In the genomic region with DNA sequence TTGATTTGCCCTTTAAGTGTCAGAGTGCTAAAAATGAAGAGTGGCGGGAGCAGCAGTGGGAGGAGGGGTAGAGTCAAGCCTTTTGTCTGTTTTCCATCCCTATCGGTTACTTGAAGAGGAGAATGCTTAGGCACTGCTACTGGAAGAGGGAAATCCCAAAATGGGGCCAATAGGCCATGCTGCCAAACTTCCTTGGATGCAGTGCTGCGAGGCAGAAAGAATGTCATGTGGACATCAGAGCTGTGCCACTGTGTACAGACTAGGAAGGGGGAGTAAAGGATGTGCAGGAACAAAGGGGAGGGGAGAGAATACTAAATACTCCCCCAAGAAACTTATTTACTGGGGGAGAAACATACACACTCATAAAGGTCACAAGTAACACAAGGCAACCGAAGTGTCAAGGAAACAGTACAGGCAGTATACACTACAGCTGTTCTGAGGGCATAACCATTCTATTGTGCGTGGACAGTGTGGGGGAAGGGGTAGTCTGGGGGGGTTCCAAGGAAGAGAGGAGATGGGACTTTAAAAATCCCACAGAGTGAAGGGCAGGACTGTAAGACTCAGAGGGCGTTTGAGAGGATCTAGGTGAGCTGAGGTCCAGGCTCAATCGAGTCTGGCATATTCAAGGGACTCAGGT, we compare ENCODE assay signal across 22 cellular contexts.
"Had no signal": no experiment of that assay in that cellular context is flagged by ENCODE, and none has a peak within 500 bp of the region (broad histone marks: within the 10 kb centered on the region; RNA-seq: fewer than 3 reads in every experiment).

No MANE protein-coding gene starts in this region.

- H3K27ac ChIP-seq: HL-60, RWPE1, SJSA1, SK-N-MC had no signal

- H3K4me1 ChIP-seq: SJSA1 had no signal

- ATAC-seq: Panc1, PC-3 had no signal

- H3K4me3 ChIP-seq: SJSA1, SK-N-MC had no signal

- H3K27me3 ChIP-seq: SJSA1 had no signal

- H3K36me3 ChIP-seq: SJSA1 had no signal

- DNase-seq: KBM-7, NCI-H1048, NCI-H1105, NCI-H1417, NCI-H1436 treated with DMSO at 0.1 percent for 48 hours, NCI-H1694, NCI-H187 treated with DMSO at 0.1 percent for 48 hours, NCI-H2029 treated with DMSO at 0.1 percent for 48 hours, NCI-H2171, NCI-H226, NCI-H446, NCI-H510A, NCI-H524 treated with DMSO at 0.1 percent for 48 hours, NCI-H69, NCI-H774, PC-3, SIG-M5 had no signal

- H3K9me3 ChIP-seq: SJSA1 had no signal
